Comparison of ENCODE assay signal across 18 cellular contexts in the genomic region with DNA sequence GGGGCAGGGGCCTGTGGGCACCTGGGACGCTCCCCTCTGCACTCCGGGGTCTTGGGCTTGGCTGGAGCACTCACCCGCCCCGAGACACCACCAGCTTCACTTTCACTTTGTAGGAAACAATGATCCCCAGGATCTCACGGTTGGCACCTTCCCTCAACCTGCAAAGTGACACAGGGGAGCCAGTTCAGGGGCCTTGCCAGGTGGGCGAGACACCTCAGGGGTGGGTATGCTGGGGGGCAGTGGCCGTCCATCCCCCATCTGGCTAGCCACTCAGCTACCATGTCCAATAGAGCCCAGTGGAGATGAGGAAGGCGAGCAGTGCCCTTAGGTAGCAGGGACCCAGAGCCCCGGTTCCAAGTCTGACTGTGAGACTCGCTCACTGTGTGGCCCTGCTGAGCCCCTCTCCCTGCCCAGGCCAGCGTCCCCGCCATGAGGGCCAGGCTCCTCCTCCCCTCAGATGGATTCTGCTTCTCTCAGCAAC. TPM values are rescaled to one million over a fixed set of nuclear protein-coding genes. Genes with fewer than 3 reads are reported as not detected.
DNase-seq lines count a peak whose midpoint lies in the region; ATAC-seq and TF ChIP-seq lines count a peak whose summit lies in the region.
"Had no signal": no experiment of that assay in that cellular context is flagged by ENCODE, and none has a peak within 500 bp of the region (broad histone marks: within the 10 kb centered on the region; RNA-seq: fewer than 3 reads in every experiment).

No MANE protein-coding gene starts in this region.

- peak overlapping the region; percentile 84 for H3K27ac Mint-ChIP-seq in activated naive CD4-positive, alpha-beta T cell treated with anti-CD3 and anti-CD28 coated beads, Interleukin-2, amount 10 ng/mL, durations not matched to agents 7 days and 5 days
- H3K27ac Mint-ChIP-seq: activated T-helper 2 cell treated with anti-CD3 and anti-CD28 coated beads, Interferon-gamma antibody, Interleukin-2, Interleukin-4, amounts not matched to agents 10 μg/mL and 5 μg/mL and 100 μg/mL, durations not matched to agents 14 hours and 24 hours and 36 hours; mesothelial cell of epicardium had no signal

- CTCF ChIA-PET in activated naive CD4-positive, alpha-beta T cell treated with anti-CD3 and anti-CD28 coated beads, Interleukin-2, amount 10 ng/mL, durations not matched to agents 7 days and 5 days (lab: Charles Lee), result interaction anchor here (1.1 to 11.5 kb wide), 7 partner anchors 17 to 241 kb away, joined by 3 to 389 read pairs (median 11); no protein-coding TSS in a partner anchor

- peaks cover 55% of the 10 kb centered on the region for H3K4me1 Mint-ChIP-seq in activated naive CD4-positive, alpha-beta T cell treated with anti-CD3 and anti-CD28 coated beads, Interleukin-2, amount 10 ng/mL, durations not matched to agents 7 days and 5 days
- H3K4me1 Mint-ChIP-seq: mesothelial cell of epicardium had no signal

- H3K4me3 Mint-ChIP-seq in activated naive CD4-positive, alpha-beta T cell treated with anti-CD3 and anti-CD28 coated beads, Interleukin-2, amount 10 ng/mL, durations not matched to agents 7 days and 5 days, result no peak overlapping the region
- H3K4me3 Mint-ChIP-seq: mesothelial cell of epicardium had no signal

- DNase-seq in activated naive CD4-positive, alpha-beta T cell treated with anti-CD3 and anti-CD28 coated beads, Interleukin-2, amount 10 ng/mL, durations not matched to agents 7 days and 5 days, result peak; percentile 22
- no peak for DNase-seq in activated naive CD4-positive, alpha-beta T cell treated with anti-CD3 and anti-CD28 coated beads, Interleukin-2, amount 50 U/mL, for 16 hours
- DNase-seq in GM12865 (ENCODE audit: low read depth), result no peak
- DNase-seq in coronary artery (ENCODE audit: low spot score), result peak; percentile 55
- DNase-seq in posterior vena cava (ENCODE audit: low spot score), result peak; percentile 77
- DNase-seq: activated CD4-positive, alpha-beta T cell treated with anti-CD3 and anti-CD28 coated beads for 1 hour; dermis blood vessel endothelial cell; DMS 273 treated with DMSO at 0.1 percent for 48 hours; glutamatergic neuron; NCI-H2171 treated with DMSO at 0.1 percent for 48 hours had no signal

- H3K36me3 Mint-ChIP-seq in activated naive CD4-positive, alpha-beta T cell treated with anti-CD3 and anti-CD28 coated beads, Interleukin-2, amount 10 ng/mL, durations not matched to agents 7 days and 5 days, result peaks cover 22% of the 10 kb centered on the region
- H3K36me3 Mint-ChIP-seq: mesothelial cell of epicardium had no signal

- no peaks in the 10 kb centered on the region for H3K27me3 Mint-ChIP-seq in activated naive CD4-positive, alpha-beta T cell treated with anti-CD3 and anti-CD28 coated beads, Interleukin-2, amount 10 ng/mL, durations not matched to agents 7 days and 5 days

- H3K27ac ChIP-seq in coronary artery, result no peak overlapping the region
- H3K27ac ChIP-seq: esophagus muscularis mucosa had no signal

- no peaks in the 10 kb centered on the region for H3K9me3 Mint-ChIP-seq in activated naive CD4-positive, alpha-beta T cell treated with anti-CD3 and anti-CD28 coated beads, Interleukin-2, amount 10 ng/mL, durations not matched to agents 7 days and 5 days
- H3K9me3 Mint-ChIP-seq: activated T-helper 2 cell treated with anti-CD3 and anti-CD28 coated beads, Interferon-gamma antibody, Interleukin-2, Interleukin-4, amounts not matched to agents 10 μg/mL and 5 μg/mL and 100 μg/mL, durations not matched to agents 14 hours and 24 hours and 36 hours; mesothelial cell of epicardium had no signal

- H3K4me3 ChIP-seq in GM12865 (ENCODE audit: low read depth, low read length) (peak overlapping the region; percentile 25), coronary artery (no peak overlapping the region)
- H3K4me3 ChIP-seq: esophagus muscularis mucosa had no signal

- ATAC-seq in HG02840 (IDR thresholded peaks at IDR 0.05; ENCODE audit: low FRiP score, unreplicated experiment), result no peak
- no peak for ATAC-seq in HG03571 (IDR thresholded peaks at IDR 0.05; ENCODE audit: unreplicated experiment)
- ATAC-seq in HG02798 (IDR thresholded peaks at IDR 0.05; ENCODE audit: poor library complexity, unreplicated experiment), result no peak

- TF ChIP-seq CTCF in GM12865 (IDR thresholded peaks at IDR 0.05; ENCODE audit: insufficient read depth, low read depth, low read length, missing control alignments) (no peak), coronary artery (IDR thresholded peaks at IDR 0.05) (no peak)

- intact Hi-C loops in posterior vena cava (cut with DNase I), result no loop called here

RNA-seq across cellular contexts. Expression of a gene that starts 32.3 kb away (rescaled TPM):
- under 1 TPM; 0.46 to 0.67 TPM for total RNA-seq in posterior vena cava
- total RNA-seq: osteoblast, skeletal muscle tissue had no signal

Comparison
In these comparisons a context has a peak if more than half of its experiments do, and no peak if none do; other contexts are left out.
1. DNase-seq: peak in activated naive CD4-positive, alpha-beta T cell treated with anti-CD3 and anti-CD28 coated beads, Interleukin-2, amount 10 ng/mL, durations not matched to agents 7 days and 5 days (single experiment), coronary artery (single experiment) and posterior vena cava (single experiment); none in activated naive CD4-positive, alpha-beta T cell treated with anti-CD3 and anti-CD28 coated beads, Interleukin-2, amount 50 U/mL, for 16 hours (single experiment) and GM12865 (single experiment).